1 cellular context compared by ENCODE assay signal in genomic region chr11:87097582-87097981, GRCh38.
TF ChIP-seq lines count a peak whose summit lies in the region.

No MANE protein-coding gene starts in this region.

TF ChIP-seq in HepG2, 621 proteins besides CTCF, POLR2A, EP300 and RAD21 (continued from another document and continues in another):
- TF ChIP-seq RBFOX2 (IDR thresholded peaks at IDR 0.05; ENCODE audit: low read depth, low read length) (no peak), MXD4 (CRISPR knock-in tag; IDR thresholded peaks at IDR 0.05) (no peak), MAFK (conservative IDR thresholded peaks at IDR 0.05 in 1 of 2, IDR thresholded peaks at IDR 0.05 in 1 of 2; ENCODE audit: low read length in 2 of 2) (peak; percentile 20 to 48; a peak in 3 of 4 replicates), RORA (CRISPR knock-in tag; IDR thresholded peaks at IDR 0.05) (no peak), ZNF768 (CRISPR knock-in tag; IDR thresholded peaks at IDR 0.05) (no peak), SNAPC5 (CRISPR knock-in tag; IDR thresholded peaks at IDR 0.05; ENCODE audit: borderline replicate concordance) (no peak), ZBTB1 (CRISPR knock-in tag; IDR thresholded peaks at IDR 0.05; ENCODE audit: borderline replicate concordance) (no peak), TFDP2 (CRISPR knock-in tag; IDR thresholded peaks at IDR 0.05) (no peak), FOXK2 (IDR thresholded peaks at IDR 0.05) (no peak), ATF4 (CRISPR knock-in tag; IDR thresholded peaks at IDR 0.05) (no peak), MLXIP (CRISPR knock-in tag; IDR thresholded peaks at IDR 0.05; ENCODE audit: borderline replicate concordance) (no peak), MXD3 (CRISPR knock-in tag; IDR thresholded peaks at IDR 0.05) (no peak), ZNF513 (CRISPR knock-in tag; conservative IDR thresholded peaks at IDR 0.05) (no peak), ZNF557 (CRISPR knock-in tag; IDR thresholded peaks at IDR 0.05) (no peak), HNRNPK (IDR thresholded peaks at IDR 0.05; ENCODE audit: low read depth, low read length, poor library complexity, severe bottlenecking) (no peak), KMT2B (CRISPR knock-in tag; IDR thresholded peaks at IDR 0.05) (0 out of 2 replicates have a peak, but pooled peaks have one; percentile 35), ARID4A (CRISPR knock-in tag; IDR thresholded peaks at IDR 0.05; ENCODE audit: borderline replicate concordance) (peak; percentile 41; the same call in 1 of the 2 replicates), TARDBP (CRISPR knock-in tag; IDR thresholded peaks at IDR 0.05) (peak; percentile 34; the same call in 1 of the 2 replicates), SNAPC2 (CRISPR knock-in tag; IDR thresholded peaks at IDR 0.05) (no peak), TBX2 (CRISPR knock-in tag; IDR thresholded peaks at IDR 0.05; ENCODE audit: borderline replicate concordance) (no peak), ZNF18 (CRISPR knock-in tag; IDR thresholded peaks at IDR 0.05; ENCODE audit: insufficient replicate concordance) (no peak), PHF20 (CRISPR knock-in tag; IDR thresholded peaks at IDR 0.05) (no peak), LRRFIP1 (CRISPR knock-in tag; conservative IDR thresholded peaks at IDR 0.05) (no peak), ZNF564 (CRISPR knock-in tag; IDR thresholded peaks at IDR 0.05) (no peak), ZNF543 (CRISPR knock-in tag; IDR thresholded peaks at IDR 0.05) (no peak), ETS1 (CRISPR knock-in tag; IDR thresholded peaks at IDR 0.05) (no peak), STAG1 (CRISPR knock-in tag; IDR thresholded peaks at IDR 0.05) (peak; percentile 69), ZNF136 (CRISPR knock-in tag; IDR thresholded peaks at IDR 0.05; ENCODE audit: low read depth) (peak; percentile 55; the same call in 1 of the 2 replicates), NR0B2 (CRISPR knock-in tag; IDR thresholded peaks at IDR 0.05) (no peak), ZNF614 (CRISPR knock-in tag; IDR thresholded peaks at IDR 0.05; ENCODE audit: borderline replicate concordance) (no peak), PATZ1 (CRISPR knock-in tag; IDR thresholded peaks at IDR 0.05) (0 out of 2 replicates have a peak, but pooled peaks have one; percentile 22), ZBTB7A (CRISPR knock-in tag; IDR thresholded peaks at IDR 0.05) (no peak), DZIP1 (CRISPR knock-in tag; IDR thresholded peaks at IDR 0.05) (no peak)
